24 cellular contexts compared by ENCODE assay signal in the genomic region with DNA sequence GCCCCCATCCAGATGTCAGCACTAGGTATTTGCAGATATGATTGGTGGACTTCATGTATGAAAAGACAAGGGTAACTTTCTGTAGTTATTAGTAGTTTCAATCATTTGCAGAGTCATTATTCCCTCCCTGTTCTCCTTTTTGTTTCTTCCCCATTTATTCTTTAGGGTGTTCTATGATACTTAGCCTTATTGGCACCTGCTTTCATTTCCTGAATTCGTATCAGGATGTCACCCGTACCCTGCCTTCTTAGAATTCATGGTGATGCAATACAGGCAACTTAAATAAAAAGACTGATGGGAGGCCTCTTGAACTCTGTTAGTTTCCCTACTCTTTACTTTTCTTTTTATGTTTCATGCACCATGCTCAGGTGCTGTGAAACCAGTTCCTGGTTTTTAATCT.
"Had no signal": no experiment of that assay in that cellular context is flagged by ENCODE, and none has a peak within 500 bp of the region (broad histone marks: within the 10 kb centered on the region; RNA-seq: fewer than 3 reads in every experiment).

No MANE protein-coding gene starts in this region.

- H3K27ac ChIP-seq: coronary artery, esophagus squamous epithelium, gastrocnemius medialis, sigmoid colon, testis, vagina had no signal

- H3K27me3 ChIP-seq: esophagus squamous epithelium, sigmoid colon, testis, vagina had no signal

- H3K4me3 ChIP-seq: coronary artery, esophagus squamous epithelium, gastrocnemius medialis, sigmoid colon, smooth muscle cell, testis, vagina had no signal

- H3K4me2 ChIP-seq: smooth muscle cell had no signal

- DNase-seq: activated CD4-positive, alpha-beta memory T cell treated with anti-CD3 and anti-CD28 coated beads, Interleukin-2, amount 10 ng/mL, durations not matched to agents 7 days and 5 days; activated CD4-positive, alpha-beta T cell treated with anti-CD3 and anti-CD28 coated beads, Interleukin-2, amount 10 ng/mL, durations not matched to agents 24 days and 14 days; activated gamma-delta T cell; activated naive CD4-positive, alpha-beta T cell treated with anti-CD3 and anti-CD28 coated beads, Interleukin-2, amount 50 U/mL, for 16 hours; aorta; central memory CD4-positive, alpha-beta T cell; esophagus squamous epithelium; gastrocnemius medialis; hypothalamus; left ventricle myocardium superior; mammary epithelial cell; midbrain; retina; sigmoid colon; stimulated activated CD4-positive, alpha-beta T cell treated with anti-CD3 and anti-CD28 coated beads, Interleukin-15, amount 100 ng/mL, for 24 hours; stimulated activated CD8-positive, alpha-beta memory T cell treated with anti-CD3 and anti-CD28 coated beads, Interleukin-4, amount 100 ng/mL, for 48 hours; stimulated activated naive CD4-positive, alpha-beta T cell; T-helper 9 cell; testis; trophoblast cell had no signal

- H3K36me3 ChIP-seq: esophagus squamous epithelium, gastrocnemius medialis, sigmoid colon, vagina had no signal

- H3K4me1 ChIP-seq: esophagus squamous epithelium, gastrocnemius medialis, sigmoid colon, testis, vagina had no signal

- ATAC-seq: gastrocnemius medialis; left ventricle myocardium superior; natural killer cell treated with Interleukin-12 subunit alpha and Interleukin-12 subunit beta and Interleukin-15 and Interleukin-18, amount 100 ng/mL, for 72 hours had no signal

- H3K9me3 ChIP-seq: esophagus squamous epithelium, sigmoid colon, testis, vagina had no signal
